20 cellular contexts compared by ENCODE assay signal in genomic region chr7:1000594-1000935, GRCh38. TPM values are rescaled to one million over a fixed set of nuclear protein-coding genes. Genes with fewer than 3 reads are reported as not detected.
DNase-seq lines count a peak whose midpoint lies in the region; ATAC-seq and TF ChIP-seq lines count a peak whose summit lies in the region.
"Had no signal": no experiment of that assay in that cellular context is flagged by ENCODE, and none has a peak within 500 bp of the region (broad histone marks: within the 10 kb centered on the region; RNA-seq: fewer than 3 reads in every experiment).

No MANE protein-coding gene starts in this region.

- no peak overlapping the region for H2BK5ac ChIP-seq in trophoblast cell (ENCODE audit: low read depth, low read length, poor library complexity)

- H3K9me3 Mint-ChIP-seq in Calu3 (ENCODE audit: low read depth, unreplicated experiment) (no peaks in the 10 kb centered on the region), activated B cell treated with CpG ODN at 0.5 μM for 24 hours (no peaks in the 10 kb centered on the region), Caco-2 (ENCODE audit: unreplicated experiment) (no peaks in the 10 kb centered on the region)
- H3K9me3 Mint-ChIP-seq: CD4-positive, CD25-positive, alpha-beta regulatory T cell had no signal

- H2AK5ac ChIP-seq in trophoblast cell (ENCODE audit: low read length) = no peak overlapping the region

- no peak overlapping the region for H3K4me3 Mint-ChIP-seq in Calu3 (ENCODE audit: low read depth, unreplicated experiment)
- no peak overlapping the region for H3K4me3 Mint-ChIP-seq in activated B cell treated with CpG ODN at 0.5 μM for 24 hours
- no peak overlapping the region for H3K4me3 Mint-ChIP-seq in Caco-2 (ENCODE audit: unreplicated experiment)

- no peak overlapping the region for H3K14ac ChIP-seq in trophoblast cell (ENCODE audit: low read length)

- BruUV-seq in Calu3 (replicated peaks; lab: Mats Ljungman, UMichigan) (no TSS peak), Caco-2 (replicated peaks; lab: Mats Ljungman, UMichigan) (no TSS peak)

- no peak overlapping the region for H3K27ac ChIP-seq in trophoblast cell (ENCODE audit: low read depth, low read length)
- H3K27ac ChIP-seq: HL-60 had no signal

- no peak overlapping the region for H3K23ac ChIP-seq in trophoblast cell (ENCODE audit: low read length)

- H3K27ac Mint-ChIP-seq in Calu3 (ENCODE audit: unreplicated experiment) = peak overlapping the region; percentile 55
- H3K27ac Mint-ChIP-seq in activated B cell treated with CpG ODN at 0.5 μM for 24 hours = peak overlapping the region; percentile 46
- H3K27ac Mint-ChIP-seq in Caco-2 (ENCODE audit: unreplicated experiment) = no peak overlapping the region

- no peaks in the 10 kb centered on the region for H3K79me2 ChIP-seq in trophoblast cell (ENCODE audit: control insufficient read depth, insufficient read depth, low read length, poor library complexity)

- no peak overlapping the region for H2BK120ac ChIP-seq in trophoblast cell (ENCODE audit: insufficient read depth, low read length, poor library complexity)

- DNase-seq in Calu3 = no peak
- no peak for DNase-seq in activated B cell treated with CpG ODN at 0.5 μM for 24 hours
- no peak for DNase-seq in trophoblast cell
- no peak for DNase-seq in Caco-2
- DNase-seq in activated T-cell treated with anti-CD3 and anti-CD28 coated beads for 4 hours = no peak
- DNase-seq in cerebellum (ENCODE audit: low spot score) = no peak
- DNase-seq: CD4-positive, CD25-positive, alpha-beta regulatory T cell; DMS79 treated with DMSO at 0.1 percent for 48 hours; NCI-H1436 treated with DMSO at 0.1 percent for 48 hours; NCI-H2029 treated with DMSO at 0.1 percent for 48 hours; NCI-H510A; NCI-H774; SK-N-SH; T-helper 1 cell had no signal

- peak overlapping the region; percentile 25 for H4K91ac ChIP-seq in trophoblast cell (ENCODE audit: low read depth, low read length)

- H3K27me3 Mint-ChIP-seq in Calu3 (ENCODE audit: unreplicated experiment) (no peaks in the 10 kb centered on the region), activated B cell treated with CpG ODN at 0.5 μM for 24 hours (no peaks in the 10 kb centered on the region), Caco-2 (ENCODE audit: insufficient read depth, unreplicated experiment) (no peaks in the 10 kb centered on the region)
- H3K27me3 Mint-ChIP-seq: CD4-positive, CD25-positive, alpha-beta regulatory T cell had no signal

- TF ChIP-seq CTCF in Calu3 (IDR thresholded peaks at IDR 0.05; ENCODE audit: unreplicated experiment) (no peak), activated B cell treated with CpG ODN at 0.5 μM for 24 hours (IDR thresholded peaks at IDR 0.05) (no peak), Caco-2 (IDR thresholded peaks at IDR 0.05; ENCODE audit: insufficient read depth in 1 of 2, low read depth in 1 of 2, low read length in 1 of 2, severe bottlenecking in 1 of 2, unreplicated experiment in 1 of 2) (no peak)

- no peak overlapping the region for H4K8ac ChIP-seq in trophoblast cell (ENCODE audit: low read depth, low read length)

- POLR2A ChIA-PET in activated B cell treated with CpG ODN at 0.5 μM for 24 hours (lab: Charles Lee) (interaction anchor here (0.6 to 1.2 kb wide), 2 partner anchors 24 to 61 kb away, joined by 3 to 7 read pairs; no protein-coding TSS in a partner anchor), Caco-2 (lab: Charles Lee) (no interaction called here)

- peaks cover 46% of the 10 kb centered on the region for H3K36me3 Mint-ChIP-seq in Calu3 (ENCODE audit: insufficient read depth, unreplicated experiment)
- peaks cover 30% of the 10 kb centered on the region for H3K36me3 Mint-ChIP-seq in activated B cell treated with CpG ODN at 0.5 μM for 24 hours (ENCODE audit: low read depth)
- H3K36me3 Mint-ChIP-seq in Caco-2 (ENCODE audit: insufficient read depth, unreplicated experiment) = peaks cover 31% of the 10 kb centered on the region

- H3K4me2 ChIP-seq in trophoblast cell (ENCODE audit: low read length) = no peak overlapping the region
- H3K4me2 ChIP-seq: SK-N-SH had no signal

- no peak overlapping the region for H3K9ac ChIP-seq in trophoblast cell (ENCODE audit: low read length)
- H3K9ac ChIP-seq: SK-N-SH had no signal

- H3K18ac ChIP-seq in trophoblast cell (ENCODE audit: low read length) = no peak overlapping the region

- H4K12ac ChIP-seq in trophoblast cell (ENCODE audit: low read depth, low read length) = no peak overlapping the region

- H3K9me3 ChIP-seq in trophoblast cell (ENCODE audit: insufficient read depth, low read depth, low read length) = peaks cover 2% of the 10 kb centered on the region
- no peaks in the 10 kb centered on the region for H3K9me3 ChIP-seq in Caco-2
- H3K9me3 ChIP-seq: SK-N-SH had no signal

- H2AFZ ChIP-seq in trophoblast cell (ENCODE audit: insufficient read depth, low read length, poor library complexity) = no peak overlapping the region

- peak; percentile 22 for ATAC-seq in HG03571 (IDR thresholded peaks at IDR 0.05; ENCODE audit: unreplicated experiment)
- no peak for ATAC-seq in activated B cell treated with CpG ODN at 0.5 μM for 24 hours (ENCODE audit: low read depth)
- ATAC-seq in GM21619 (IDR thresholded peaks at IDR 0.05; ENCODE audit: unreplicated experiment) = no peak
- ATAC-seq: Right ventricle myocardium inferior had no signal

- CTCF ChIA-PET in Calu3 (lab: Charles Lee) (no interaction called here), activated B cell treated with CpG ODN at 0.5 μM for 24 hours (lab: Charles Lee) (interaction anchor here (0.9 kb wide), 1 partner anchor 66 kb away, joined by 3 read pairs; no protein-coding TSS in a partner anchor), Caco-2 (lab: Charles Lee) (no interaction called here)

- no peaks in the 10 kb centered on the region for H3K27me3 ChIP-seq in trophoblast cell (ENCODE audit: insufficient read depth, low read length)
- no peaks in the 10 kb centered on the region for H3K27me3 ChIP-seq in Caco-2 (replicated peaks; ENCODE audit: control insufficient read depth, insufficient read depth, low read length)

- H3K4me3 ChIP-seq in trophoblast cell (ENCODE audit: low read depth, low read length) (no peak overlapping the region), Caco-2 (ENCODE audit: low read depth, low read length) (no peak overlapping the region)

- intact Hi-C loops in Calu3 (cut with micrococcal nuclease; ENCODE audit: unreplicated experiment) (no loop called here), activated B cell treated with CpG ODN at 0.5 μM for 24 hours (cut with micrococcal nuclease) (loop anchor here (1.0 to 5.0 kb wide), 2 partner anchors 24 to 42 kb away; partner anchors contain the start of gene GPR146), Caco-2 (cut with micrococcal nuclease; ENCODE audit: unreplicated experiment) (no loop called here)

- H3K36me3 ChIP-seq in trophoblast cell (ENCODE audit: control insufficient read depth in 1 of 2, insufficient read depth in 2 of 2, low read length in 2 of 2) (peaks cover 3 to 13% of the 10 kb centered on the region in 2 experiments), Caco-2 (ENCODE audit: control insufficient read depth, insufficient read depth, low read length) (peaks cover 2% of the 10 kb centered on the region; the same call in 1 of the 2 replicates)

- no peak overlapping the region for H2BK12ac ChIP-seq in trophoblast cell (ENCODE audit: low read length)

- H3K4me1 Mint-ChIP-seq in Calu3 (ENCODE audit: low read depth, unreplicated experiment) = no peaks in the 10 kb centered on the region
- peaks cover 33% of the 10 kb centered on the region for H3K4me1 Mint-ChIP-seq in activated B cell treated with CpG ODN at 0.5 μM for 24 hours
- H3K4me1 Mint-ChIP-seq in Caco-2 (ENCODE audit: low read depth, unreplicated experiment) = no peaks in the 10 kb centered on the region
- H3K4me1 Mint-ChIP-seq: CD4-positive, CD25-positive, alpha-beta regulatory T cell had no signal

- H3K4ac ChIP-seq in trophoblast cell (ENCODE audit: low read depth, low read length) = no peak overlapping the region

- H3K4me1 ChIP-seq in trophoblast cell (ENCODE audit: control insufficient read depth in 1 of 2, insufficient read depth in 2 of 2, low read length in 2 of 2) (peaks cover 4 to 8% of the 10 kb centered on the region in 2 experiments), Caco-2 (no peaks in the 10 kb centered on the region)

- no CpG with 5 or more reads among the region's 13 CpGs for WGBS in trophoblast cell (ENCODE audit: extremely low coverage, insufficient coverage, insufficient read length)

- H3K79me1 ChIP-seq in trophoblast cell (ENCODE audit: low read length) = no peaks in the 10 kb centered on the region

RNA-seq across cellular contexts. Expression of gene CYP2W1, which starts 17.6 kb away (rescaled TPM):
- total RNA-seq in Calu3 (2022) (0.71 and 1.3 TPM in 2 replicates), activated B cell treated with CpG ODN at 0.5 μM for 24 hours (not detected in 2 replicates), Caco-2 (2022) (24.0 and 25.1 TPM in 2 replicates), cerebellum (not detected)
- 0.01 TPM in 1 of 2 replicates, not detected in the other for polyA plus RNA-seq in trophoblast cell (2013)
- total RNA-seq: A673; CD4-positive, CD25-positive, alpha-beta regulatory T cell; H7; Right ventricle myocardium inferior had no signal
- polyA plus RNA-seq: CD4-positive, CD25-positive, alpha-beta regulatory T cell had no signal

RNA-seq across cellular contexts. Expression of gene COX19, which starts 25.2 kb away (rescaled TPM):
- total RNA-seq in Calu3 (2022) (37.4 and 39.1 TPM in 2 replicates), activated B cell treated with CpG ODN at 0.5 μM for 24 hours (21.2 and 24.5 TPM in 2 replicates), Caco-2 (2022) (24.8 and 25.6 TPM in 2 replicates), cerebellum (23.4 TPM)
- polyA plus RNA-seq in trophoblast cell (2013) = 8.3 and 8.4 TPM in 2 replicates

RNA-seq across cellular contexts. Expression of gene GPR146, which starts 43.8 kb away (rescaled TPM):
- total RNA-seq in Calu3 (2022) = 0.66 and 1.8 TPM in 2 replicates
- total RNA-seq in activated B cell treated with CpG ODN at 0.5 μM for 24 hours = 6.2 and 6.9 TPM in 2 replicates
- 5.6 and 6.0 TPM in 2 replicates for polyA plus RNA-seq in trophoblast cell (2013)
- 1.8 and 3.0 TPM in 2 replicates for total RNA-seq in Caco-2 (2022)
- total RNA-seq in cerebellum = 2.7 TPM

RNA-seq across cellular contexts. Expression of gene ADAP1, which starts 46.1 kb away (rescaled TPM):
- total RNA-seq in Calu3 (2022) (173 and 220 TPM in 2 replicates), activated B cell treated with CpG ODN at 0.5 μM for 24 hours (9.4 and 11.9 TPM in 2 replicates), Caco-2 (2022) (65.6 and 77.6 TPM in 2 replicates), cerebellum (16.2 TPM)
- 1.0 and 1.4 TPM in 2 replicates for polyA plus RNA-seq in trophoblast cell (2013)

Comparison
In these comparisons a context has a peak if more than half of its experiments do, and no peak if none do; other contexts are left out.
1. RNA of gene CYP2W1, which starts 17.6 kb away (total RNA-seq): 24.0 to 25.1 TPM in Caco-2; 0.71 to 1.3 TPM in Calu3, not detected in activated B cell treated with CpG ODN at 0.5 μM for 24 hours and not detected in cerebellum (single experiment); every median in the first group is over 10 times any median in the second.